ENCODE assay signal across 32 cellular contexts in genomic region chr13:31850041-31850440, GRCh38.
"Had no signal": no experiment of that assay in that cellular context is flagged by ENCODE, and none has a peak within 500 bp of the region (broad histone marks: within the 10 kb centered on the region; RNA-seq: fewer than 3 reads in every experiment).

No MANE protein-coding gene starts in this region.

- DNase-seq: activated CD4-positive, alpha-beta T cell treated with anti-CD3 and anti-CD28 coated beads, Interleukin-2, amount 10 ng/mL, durations not matched to agents 24 days and 14 days; activated CD4-positive, alpha-beta T cell treated with anti-CD3 and anti-CD28 coated beads, Interleukin-2, amount 50 U/mL, for 4 hours; activated CD8-positive, alpha-beta T cell treated with anti-CD3 and anti-CD28 coated beads for 36 hours; activated gamma-delta T cell treated with Interleukin-2 at 50 U/mL for 16 hours; activated naive CD4-positive, alpha-beta T cell treated with anti-CD3 and anti-CD28 coated beads for 36 hours; activated T-cell treated with anti-CD3 and anti-CD28 coated beads, Interleukin-2, amount 50 U/mL, for 24 hours; adrenal gland; anterior cingulate cortex; brain microvascular endothelial cell; Karpas-422; KBM-7; NCI-H1105; NCI-H1417 treated with DMSO at 0.1 percent for 48 hours; NCI-H2029; NCI-H2171 treated with DMSO at 0.1 percent for 48 hours; NCI-H2227 treated with DMSO at 0.1 percent for 48 hours; NCI-H446; NCI-H510A treated with DMSO at 0.1 percent for 48 hours; NCI-H526 treated with DMSO at 0.1 percent for 48 hours; NCI-H82; NK-92 treated with Interleukin-12 subunit alpha and Interleukin-12 subunit beta, amount 100 ng/mL, for 24 hours; PC-3; Peyer's patch; RPMI8226; SHP77 treated with DMSO at 0.1 percent for 48 hours; SK-N-SH had no signal

- H3K27me3 ChIP-seq: adrenal gland, brain microvascular endothelial cell, Peyer's patch had no signal

- H3K36me3 Mint-ChIP-seq: activated naive CD4-positive, alpha-beta T cell treated with anti-CD3 and anti-CD28 coated beads, Interleukin-2, amount 50 U/mL, for 72 hours; IgD-negative memory B cell had no signal

- H3K36me3 ChIP-seq: adrenal gland, brain microvascular endothelial cell, Peyer's patch, SJSA1 had no signal

- H3K4me3 ChIP-seq: adrenal gland, Peyer's patch, SJSA1 had no signal

- H3K27ac Mint-ChIP-seq: activated CD4-positive, alpha-beta T cell treated with anti-CD3 and anti-CD28 coated beads, Interleukin-2, amount 10 ng/mL, durations not matched to agents 24 days and 14 days; activated CD8-positive, alpha-beta T cell treated with anti-CD3 and anti-CD28 coated beads for 36 hours; activated naive CD4-positive, alpha-beta T cell treated with anti-CD3 and anti-CD28 coated beads for 36 hours; activated naive CD4-positive, alpha-beta T cell treated with anti-CD3 and anti-CD28 coated beads, Interleukin-2, amount 50 U/mL, for 72 hours; activated T-cell treated with anti-CD3 and anti-CD28 coated beads, Interleukin-2, amount 50 U/mL, for 24 hours; activated T-helper 1 cell treated with anti-CD3 and anti-CD28 coated beads, Interleukin-12 subunit alpha, Interleukin-12 subunit beta, Interleukin-2, Interleukin-4 antibody, amounts not matched to agents 30 ng/mL and 10 ng/mL and 1 ng/mL, durations not matched to agents 14 hours and 24 hours and 36 hours; IgD-negative memory B cell; T-helper 1 cell treated with Interleukin-12 subunit alpha and Interleukin-12 subunit beta and Interleukin-4 antibody, amounts not matched to agents 30 μg/mL and 1 μg/mL, for 36 hours; T-helper 2 cell treated with Interferon-gamma antibody and Interleukin-4, amounts not matched to agents 5 μg/mL and 100 μg/mL, for 36 hours had no signal

- H3K27ac ChIP-seq: adrenal gland, brain microvascular endothelial cell, Peyer's patch, SJSA1 had no signal

- H3K9me3 Mint-ChIP-seq: activated CD4-positive, alpha-beta T cell treated with anti-CD3 and anti-CD28 coated beads, Interleukin-2, amount 10 ng/mL, durations not matched to agents 24 days and 14 days; activated CD8-positive, alpha-beta T cell treated with anti-CD3 and anti-CD28 coated beads for 36 hours; activated naive CD4-positive, alpha-beta T cell treated with anti-CD3 and anti-CD28 coated beads for 36 hours; activated naive CD4-positive, alpha-beta T cell treated with anti-CD3 and anti-CD28 coated beads, Interleukin-2, amount 50 U/mL, for 72 hours; activated T-cell treated with anti-CD3 and anti-CD28 coated beads, Interleukin-2, amount 50 U/mL, for 24 hours; activated T-helper 1 cell treated with anti-CD3 and anti-CD28 coated beads, Interleukin-12 subunit alpha, Interleukin-12 subunit beta, Interleukin-2, Interleukin-4 antibody, amounts not matched to agents 30 ng/mL and 10 ng/mL and 1 ng/mL, durations not matched to agents 14 hours and 24 hours and 36 hours; IgD-negative memory B cell; T-helper 1 cell treated with Interleukin-12 subunit alpha and Interleukin-12 subunit beta and Interleukin-4 antibody, amounts not matched to agents 30 μg/mL and 1 μg/mL, for 36 hours; T-helper 2 cell treated with Interferon-gamma antibody and Interleukin-4, amounts not matched to agents 5 μg/mL and 100 μg/mL, for 36 hours had no signal

- ATAC-seq: activated CD8-positive, alpha-beta T cell treated with anti-CD3 and anti-CD28 coated beads for 36 hours; activated naive CD4-positive, alpha-beta T cell treated with anti-CD3 and anti-CD28 coated beads, Interleukin-2, amount 50 U/mL, for 72 hours; PC-3 had no signal

- H3K4me3 Mint-ChIP-seq: activated CD4-positive, alpha-beta T cell treated with anti-CD3 and anti-CD28 coated beads, Interleukin-2, amount 10 ng/mL, durations not matched to agents 24 days and 14 days; activated CD8-positive, alpha-beta T cell treated with anti-CD3 and anti-CD28 coated beads for 36 hours; activated naive CD4-positive, alpha-beta T cell treated with anti-CD3 and anti-CD28 coated beads for 36 hours; activated T-cell treated with anti-CD3 and anti-CD28 coated beads, Interleukin-2, amount 50 U/mL, for 24 hours; activated T-helper 1 cell treated with anti-CD3 and anti-CD28 coated beads, Interleukin-12 subunit alpha, Interleukin-12 subunit beta, Interleukin-2, Interleukin-4 antibody, amounts not matched to agents 30 ng/mL and 10 ng/mL and 1 ng/mL, durations not matched to agents 14 hours and 24 hours and 36 hours; T-helper 1 cell treated with Interleukin-12 subunit alpha and Interleukin-12 subunit beta and Interleukin-4 antibody, amounts not matched to agents 30 μg/mL and 1 μg/mL, for 36 hours; T-helper 2 cell treated with Interferon-gamma antibody and Interleukin-4, amounts not matched to agents 5 μg/mL and 100 μg/mL, for 36 hours had no signal

- H3K9me3 ChIP-seq: adrenal gland, Peyer's patch, SJSA1, SK-N-SH had no signal
